20 cellular contexts compared by ENCODE assay signal in the genomic region with DNA sequence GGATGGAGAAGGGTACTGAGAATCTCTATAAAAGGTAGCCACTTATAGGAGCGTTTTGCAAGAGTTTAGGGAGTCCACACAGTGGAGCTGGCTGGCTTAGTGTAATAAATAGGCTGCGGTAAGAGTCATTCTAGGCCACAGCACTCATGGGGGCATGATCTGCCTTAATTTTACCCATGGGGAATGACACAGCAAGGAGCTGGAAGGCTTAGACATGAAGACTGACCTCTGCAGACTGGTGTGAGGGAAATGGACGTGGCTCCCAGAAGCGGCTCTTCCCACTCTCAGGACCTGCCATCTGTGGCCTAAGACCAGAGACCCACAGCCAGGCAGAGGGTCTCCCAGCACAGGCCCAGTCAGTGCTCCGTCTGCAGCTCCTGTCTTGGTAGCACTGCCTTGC.
DNase-seq lines count a peak whose midpoint lies in the region; ATAC-seq and TF ChIP-seq lines count a peak whose summit lies in the region.
"Had no signal": no experiment of that assay in that cellular context is flagged by ENCODE, and none has a peak within 500 bp of the region (broad histone marks: within the 10 kb centered on the region; RNA-seq: fewer than 3 reads in every experiment).

No MANE protein-coding gene starts in this region.

- no peaks in the 10 kb centered on the region for H3K36me3 Mint-ChIP-seq in T-helper 2 cell treated with Interferon-gamma antibody and Interleukin-4, amounts not matched to agents 5 μg/mL and 100 μg/mL, for 36 hours (ENCODE audit: low read depth)
- H3K36me3 Mint-ChIP-seq: activated naive CD8-positive, alpha-beta T cell had no signal

- H3K27ac ChIP-seq in right cardiac atrium (ENCODE audit: low read length), result no peak overlapping the region
- H3K27ac ChIP-seq: BLaER1 treated with 17β-estradiol and CSF1 and Interleukin-3, amounts not matched to agents 10 nM and 100 nM had no signal

- no peak overlapping the region for H3K4me3 Mint-ChIP-seq in T-helper 2 cell treated with Interferon-gamma antibody and Interleukin-4, amounts not matched to agents 5 μg/mL and 100 μg/mL, for 36 hours
- H3K4me3 Mint-ChIP-seq: activated naive CD8-positive, alpha-beta T cell; activated T-cell treated with anti-CD3 and anti-CD28 coated beads, Interleukin-2, amount 50 U/mL, for 4 hours; central memory CD8-positive, alpha-beta T cell had no signal

- no peak for TF ChIP-seq CTCF in astrocyte of the spinal cord (IDR thresholded peaks at IDR 0.05; ENCODE audit: low read depth, low read length)
- no peak for TF ChIP-seq CTCF in GM10266 (IDR thresholded peaks at IDR 0.05; ENCODE audit: control insufficient read depth, insufficient read depth, low read depth, missing control alignments)

- no peak overlapping the region for H3K4me3 ChIP-seq in astrocyte of the spinal cord (ENCODE audit: low read depth, low read length)
- no peak overlapping the region for H3K4me3 ChIP-seq in right cardiac atrium (ENCODE audit: low read length)
- no peak overlapping the region for H3K4me3 ChIP-seq in skeletal muscle cell (ENCODE audit: low read depth, low read length)
- H3K4me3 ChIP-seq: BLaER1 treated with 17β-estradiol and CSF1 and Interleukin-3, amounts not matched to agents 10 nM and 100 nM; mucosa of descending colon had no signal

- DNase-seq in GM03348 (ENCODE audit: low spot score) (peak; percentile 49), astrocyte of the spinal cord (ENCODE audit: low read depth, low spot score) (peak; percentile 33), right cardiac atrium (peak in 1 of 3 donors; percentile 27), skeletal muscle cell (ENCODE audit: low read depth) (peak; percentile 82), GM10266 (ENCODE audit: extremely low spot score) (no peak), AML-193 (lab: John Stamatoyannopoulos, UW) (no peak), A172 (ENCODE audit: low spot score) (no peak)
- no peak for DNase-seq in T-helper 2 cell treated with Interferon-gamma antibody and Interleukin-4, amounts not matched to agents 5 μg/mL and 100 μg/mL, for 36 hours (ENCODE audit: low spot score)
- DNase-seq: activated CD4-positive, alpha-beta T cell treated with anti-CD3 and anti-CD28 coated beads, Interleukin-2, amount 50 U/mL, for 4 hours; activated T-cell treated with anti-CD3 and anti-CD28 coated beads, Interleukin-2, amount 50 U/mL, for 4 hours; DMS153; head of caudate nucleus; mucosa of descending colon; NCI-H1694 treated with DMSO at 0.1 percent for 48 hours; NCI-H526; SK-N-SH; stimulated activated naive CD4-positive, alpha-beta T cell treated with Interleukin-2 at 50 U/mL for 16 hours had no signal

- no peaks in the 10 kb centered on the region for H3K9me3 ChIP-seq in right cardiac atrium (ENCODE audit: control insufficient read depth, low read length)
- H3K9me3 ChIP-seq: BLaER1 treated with 17β-estradiol and CSF1 and Interleukin-3, amounts not matched to agents 10 nM and 100 nM; mucosa of descending colon; SK-N-SH had no signal

- H3K27me3 ChIP-seq in right cardiac atrium (ENCODE audit: control insufficient read depth, insufficient read depth), result no peaks in the 10 kb centered on the region
- H3K27me3 ChIP-seq: BLaER1 treated with 17β-estradiol and CSF1 and Interleukin-3, amounts not matched to agents 10 nM and 100 nM had no signal

- ATAC-seq in right cardiac atrium, result peak; percentile 79 to 81
- ATAC-seq: activated T-cell treated with anti-CD3 and anti-CD28 coated beads, Interleukin-2, amount 50 U/mL, for 4 hours had no signal

- H3K27ac Mint-ChIP-seq in T-helper 2 cell treated with Interferon-gamma antibody and Interleukin-4, amounts not matched to agents 5 μg/mL and 100 μg/mL, for 36 hours, result no peak overlapping the region
- H3K27ac Mint-ChIP-seq: activated naive CD8-positive, alpha-beta T cell had no signal

- no peaks in the 10 kb centered on the region for H3K9me3 Mint-ChIP-seq in T-helper 2 cell treated with Interferon-gamma antibody and Interleukin-4, amounts not matched to agents 5 μg/mL and 100 μg/mL, for 36 hours
- H3K9me3 Mint-ChIP-seq: activated T-cell treated with anti-CD3 and anti-CD28 coated beads, Interleukin-2, amount 50 U/mL, for 4 hours; central memory CD8-positive, alpha-beta T cell had no signal

- peaks cover 7% of the 10 kb centered on the region for H3K4me1 ChIP-seq in right cardiac atrium (ENCODE audit: control insufficient read depth, insufficient read depth, low read length)

- in situ Hi-C loops in astrocyte of the spinal cord (cut with HindIII; ENCODE audit: low sequenced_read_pairs), result no loop called here

- peaks cover 12% of the 10 kb centered on the region for H3K27me3 Mint-ChIP-seq in T-helper 2 cell treated with Interferon-gamma antibody and Interleukin-4, amounts not matched to agents 5 μg/mL and 100 μg/mL, for 36 hours (ENCODE audit: low read depth)
- H3K27me3 Mint-ChIP-seq: activated naive CD8-positive, alpha-beta T cell had no signal

- 68% methylated on average over 5 of the region's 5 CpGs for WGBS in right cardiac atrium

- intact Hi-C loops in right cardiac atrium (cut with DNase I), result no loop called here

- peaks cover 2% of the 10 kb centered on the region for H3K4me1 Mint-ChIP-seq in T-helper 2 cell treated with Interferon-gamma antibody and Interleukin-4, amounts not matched to agents 5 μg/mL and 100 μg/mL, for 36 hours (ENCODE audit: low read depth)

Comparison
In these comparisons a context has a peak if more than half of its experiments do, and no peak if none do; other contexts are left out.
1. DNase-seq: peak in GM03348 (single experiment), astrocyte of the spinal cord (single experiment) and skeletal muscle cell (single experiment); none in GM10266 (single experiment), T-helper 2 cell treated with Interferon-gamma antibody and Interleukin-4, amounts not matched to agents 5 μg/mL and 100 μg/mL, for 36 hours (single experiment), AML-193 (0 of 2) and A172 (single experiment).